ENCODE assay signal across 16 cellular contexts in the genomic region with DNA sequence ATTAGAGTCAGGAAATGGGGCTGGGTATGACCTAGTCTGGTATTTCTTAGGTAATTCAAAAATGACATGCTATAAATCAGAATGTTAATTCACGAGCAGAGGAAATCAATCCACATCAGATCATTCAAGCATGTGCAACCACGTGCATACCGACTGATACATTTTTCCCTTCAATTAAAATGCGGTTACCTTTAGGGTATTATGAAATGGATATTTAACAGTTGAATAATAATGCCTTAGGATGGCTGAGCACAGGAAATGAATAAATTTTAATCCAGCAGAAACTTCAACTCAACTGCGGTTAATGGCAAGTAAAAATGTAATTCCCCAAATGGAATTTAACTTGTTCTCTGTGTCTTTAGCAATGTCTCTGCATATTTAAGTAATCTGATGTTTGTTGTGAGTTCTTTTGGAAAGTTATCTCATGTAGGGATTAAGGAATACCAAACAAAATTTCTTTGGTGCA. TPM values are rescaled to one million over a fixed set of nuclear protein-coding genes. Genes with fewer than 3 reads are reported as not detected.
DNase-seq lines count a peak whose midpoint lies in the region; ATAC-seq and TF ChIP-seq lines count a peak whose summit lies in the region.
"Had no signal": no experiment of that assay in that cellular context is flagged by ENCODE, and none has a peak within 500 bp of the region (broad histone marks: within the 10 kb centered on the region; RNA-seq: fewer than 3 reads in every experiment).

No MANE protein-coding gene starts in this region.

- ATAC-seq in SK-N-SH treated with all-trans-retinoic acid at 6 μM for 48 hours (0 out of 3 replicates have a peak, but pooled peaks have one; percentile 5), HG02885 (IDR thresholded peaks at IDR 0.05; ENCODE audit: poor library complexity, unreplicated experiment) (no peak)
- ATAC-seq: activated CD8-positive, alpha-beta memory T cell treated with anti-CD3 and anti-CD28 coated beads, Interleukin-2, amount 10 ng/mL, durations not matched to agents 7 days and 5 days; gastrocnemius medialis had no signal

- DNase-seq in A172 (ENCODE audit: low spot score) (peak; percentile 41), GM03348 (ENCODE audit: low spot score) (peak; percentile 17), iris pigment epithelial cell (ENCODE audit: low read depth) (peak; percentile 82), NCI-H2196 (lab: John Stamatoyannopoulos, UW; ENCODE audit: unreplicated experiment) (no peak), SKM-1 treated with dmso at 0.1 percent for 144 hours (lab: John Stamatoyannopoulos, UW; ENCODE audit: unreplicated experiment) (no peak), anterior cingulate cortex (lab: John Stamatoyannopoulos, UW) (no peak)
- DNase-seq: activated B cell treated with CpG ODN at 0.5 μM for 24 hours; activated CD8-positive, alpha-beta memory T cell treated with anti-CD3 and anti-CD28 coated beads, Interleukin-2, amount 10 ng/mL, durations not matched to agents 7 days and 5 days; activated naive CD4-positive, alpha-beta T cell treated with anti-CD3 and anti-CD28 coated beads, Interleukin-2, amount 50 U/mL, for 16 hours; gastrocnemius medialis; NCI-H345; OCI-M1 had no signal

TF ChIP-seq in SK-N-SH treated with all-trans-retinoic acid at 6 μM for 48 hours, 23 proteins besides CTCF, POLR2A, EP300 and RAD21:
- TF ChIP-seq ISL1 (CRISPR knock-in tag; IDR thresholded peaks at IDR 0.05) (peak; percentile 78), CSDC2 (CRISPR knock-in tag; IDR thresholded peaks at IDR 0.05) (no peak)
- TF ChIP-seq, protein P1, sequence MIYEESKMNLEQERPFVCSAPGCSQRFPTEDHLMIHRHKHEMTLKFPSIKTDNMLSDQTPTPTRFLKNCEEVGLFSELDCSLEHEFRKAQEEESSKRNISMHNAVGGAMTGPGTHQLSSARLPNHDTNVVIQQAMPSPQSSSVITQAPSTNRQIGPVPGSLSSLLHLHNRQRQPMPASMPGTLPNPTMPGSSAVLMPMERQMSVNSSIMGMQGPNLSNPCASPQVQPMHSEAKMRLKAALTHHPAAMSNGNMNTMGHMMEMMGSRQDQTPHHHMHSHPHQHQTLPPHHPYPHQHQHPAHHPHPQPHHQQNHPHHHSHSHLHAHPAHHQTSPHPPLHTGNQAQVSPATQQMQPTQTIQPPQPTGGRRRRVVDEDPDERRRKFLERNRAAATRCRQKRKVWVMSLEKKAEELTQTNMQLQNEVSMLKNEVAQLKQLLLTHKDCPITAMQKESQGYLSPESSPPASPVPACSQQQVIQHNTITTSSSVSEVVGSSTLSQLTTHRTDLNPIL (CRISPR knock-in tag; IDR thresholded peaks at IDR 0.05; ENCODE audit: low read depth): peak; percentile 51; the same call in 1 of the 2 replicates

RNA-seq across cellular contexts. Expression of a gene that starts 9.2 kb away (rescaled TPM):
- not detected in 2 replicates for total RNA-seq in A172 (2014; rRNA removed; shearing (Covaris generic))
- total RNA-seq: activated B cell treated with CpG ODN at 0.5 μM for 24 hours; activated CD8-positive, alpha-beta memory T cell treated with anti-CD3 and anti-CD28 coated beads, Interleukin-2, amount 10 ng/mL, durations not matched to agents 7 days and 5 days; cerebellum; gastrocnemius medialis; mononuclear cell had no signal

RNA-seq across cellular contexts. Expression of a gene that starts 17.1 kb away (rescaled TPM):
- 387 and 495 TPM in 2 replicates for total RNA-seq in A172 (2014; rRNA removed; shearing (Covaris generic))
- total RNA-seq: activated B cell treated with CpG ODN at 0.5 μM for 24 hours; activated CD8-positive, alpha-beta memory T cell treated with anti-CD3 and anti-CD28 coated beads, Interleukin-2, amount 10 ng/mL, durations not matched to agents 7 days and 5 days; gastrocnemius medialis had no signal

Comparison
In these comparisons a context has a peak if more than half of its experiments do, and no peak if none do; other contexts are left out.
1. DNase-seq: peak in A172 (single experiment), GM03348 (single experiment) and iris pigment epithelial cell (single experiment); none in NCI-H2196 (single experiment), SKM-1 treated with dmso at 0.1 percent for 144 hours (single experiment) and anterior cingulate cortex (0 of 58).